1 cellular context compared by ENCODE assay signal in genomic region chr17:75512946-75513666, GRCh38.
TF ChIP-seq lines count a peak whose summit lies in the region.

No MANE protein-coding gene starts in this region.

TF ChIP-seq in endothelial cell of umbilical vein, 7 proteins besides CTCF, POLR2A, EP300 and RAD21:
- TF ChIP-seq GATA2 (IDR thresholded peaks at IDR 0.05; ENCODE audit: insufficient read depth, insufficient read length, low read depth, low read length) (no peak), JUN (IDR thresholded peaks at IDR 0.05; ENCODE audit: borderline replicate concordance, insufficient read depth, insufficient read length, low read depth) (no peak), EZH2 (IDR thresholded peaks at IDR 0.05; ENCODE audit: borderline replicate concordance, low read depth, low read length, severe bottlenecking) (no peak), MAX (IDR thresholded peaks at IDR 0.05; ENCODE audit: insufficient read depth, insufficient read length) (no peak), FOS (IDR thresholded peaks at IDR 0.05; ENCODE audit: borderline replicate concordance, insufficient read depth, low read length) (no peak), MYC (IDR thresholded peaks at IDR 0.05; ENCODE audit: low read depth, low read length) (no peak), POLR2AphosphoS5 (IDR thresholded peaks at IDR 0.05; ENCODE audit: insufficient read depth, low read depth, low read length) (no peak)
TF ChIP-seq in endothelial cell of umbilical vein: peak in this region for 0.
